Comparison of ENCODE assay signal across 1 cellular context in genomic region chr17:3916013-3916696, GRCh38.
TF ChIP-seq lines count a peak whose summit lies in the region.

Gene P2RX1 (minus strand): TSS chr17:3916465. CDS start chr17:3916225, 240 bp downstream.

TF ChIP-seq in K562, 482 proteins besides CTCF, POLR2A, EP300 and RAD21 (continued from another document and continues in another):
- TF ChIP-seq E2F8 (IDR thresholded peaks at IDR 0.05; ENCODE audit: low read depth, partially characterized antibody) (no peak), MAX (CRISPR knock-in tag; IDR thresholded peaks at IDR 0.05) (no peak), ATF7 (IDR thresholded peaks at IDR 0.05) (0 out of 2 replicates have a peak, but pooled peaks have one; percentile 21), ZBTB12 (CRISPR knock-in tag; IDR thresholded peaks at IDR 0.05) (no peak), ZNF740 (CRISPR knock-in tag; IDR thresholded peaks at IDR 0.05) (0 out of 2 replicates have a peak, but pooled peaks have one; percentile 18), ZNF740 (tag; IDR thresholded peaks at IDR 0.05) (no peak), ELK3 (CRISPR knock-in tag; IDR thresholded peaks at IDR 0.05) (no peak), COPS2 (conservative IDR thresholded peaks at IDR 0.05) (no peak), FOXK1 (CRISPR knock-in tag; IDR thresholded peaks at IDR 0.05; ENCODE audit: borderline replicate concordance) (no peak), KLF16 (IDR thresholded peaks at IDR 0.05) (0 out of 2 replicates have a peak, but pooled peaks have one; percentile 14), ARID1B (IDR thresholded peaks at IDR 0.05) (peak; percentile 49; the same call in 1 of the 2 replicates), ATF6 (CRISPR knock-in tag; IDR thresholded peaks at IDR 0.05) (no peak), ATF2 (CRISPR knock-in tag; IDR thresholded peaks at IDR 0.05) (no peak), PHF8 (IDR thresholded peaks at IDR 0.05; ENCODE audit: borderline replicate concordance, low read length) (peak; percentile 24; the same call in 1 of the 2 replicates), XRCC4 (IDR thresholded peaks at IDR 0.05; ENCODE audit: extremely low read depth, insufficient read depth, insufficient read length) (no peak), RB1 (IDR thresholded peaks at IDR 0.05; ENCODE audit: low read depth) (no peak), ZC3H11A (IDR thresholded peaks at IDR 0.05; ENCODE audit: low read depth, low read length) (no peak), ZSCAN29 (IDR thresholded peaks at IDR 0.05) (no peak), FOXA3 (CRISPR knock-in tag; conservative IDR thresholded peaks at IDR 0.05 in 1 of 2, IDR thresholded peaks at IDR 0.05 in 1 of 2) (no peak), ZNF592 (IDR thresholded peaks at IDR 0.05) (peak; percentile 72), ZNF766 (CRISPR knock-in tag; conservative IDR thresholded peaks at IDR 0.05) (peak; percentile 44; the same call in 1 of the 2 replicates), MEIS2 (IDR thresholded peaks at IDR 0.05; ENCODE audit: partially characterized antibody) (peak; percentile 31), FOXO4 (CRISPR knock-in tag; IDR thresholded peaks at IDR 0.05) (no peak), ZNF655 (CRISPR knock-in tag; IDR thresholded peaks at IDR 0.05) (no peak), SOX6 (IDR thresholded peaks at IDR 0.05) (peak; percentile 37; the same call in 1 of the 2 replicates), MNT (conservative IDR thresholded peaks at IDR 0.05) (0 out of 4 replicates have a peak, but pooled peaks of 1 of the 2 experiments have one; percentile 24), ZNF75A (CRISPR knock-in tag; IDR thresholded peaks at IDR 0.05) (no peak), ZFP30 (CRISPR knock-in tag; IDR thresholded peaks at IDR 0.05; ENCODE audit: borderline replicate concordance) (no peak), ZFP1 (CRISPR knock-in tag; IDR thresholded peaks at IDR 0.05) (no peak), LCOR (CRISPR knock-in tag; IDR thresholded peaks at IDR 0.05) (no peak), BRCA1 (IDR thresholded peaks at IDR 0.05) (no peak), BRCA1 (CRISPR knock-in tag; IDR thresholded peaks at IDR 0.05) (no peak), ZNF239 (CRISPR knock-in tag; IDR thresholded peaks at IDR 0.05) (no peak), NFE2 (IDR thresholded peaks at IDR 0.05; ENCODE audit: low read depth) (no peak), SMAD4 (CRISPR knock-in tag; conservative IDR thresholded peaks at IDR 0.05) (peak; percentile 32; the same call in 1 of the 2 replicates), ZNF511 (CRISPR knock-in tag; IDR thresholded peaks at IDR 0.05) (no peak), ZNF668 (CRISPR knock-in tag; IDR thresholded peaks at IDR 0.05) (no peak), E2F6 (IDR thresholded peaks at IDR 0.05; ENCODE audit: borderline replicate concordance in 1 of 2, extremely low read depth in 1 of 2, insufficient read depth in 1 of 2, insufficient read length in 1 of 2, low read depth in 1 of 2, low read length in 1 of 2, poor library complexity in 1 of 2, severe bottlenecking in 1 of 2) (no peak), GATA2 (CRISPR knock-in tag; IDR thresholded peaks at IDR 0.05) (no peak), KDM4B (IDR thresholded peaks at IDR 0.05; ENCODE audit: borderline replicate concordance in 2 of 2, low read depth in 1 of 2) (0 out of 4 replicates have a peak, but pooled peaks of 1 of the 2 experiments have one; percentile 60), CC2D1A (IDR thresholded peaks at IDR 0.05) (no peak), ZNF57 (CRISPR knock-in tag; IDR thresholded peaks at IDR 0.05) (no peak)
